In the genomic region with DNA sequence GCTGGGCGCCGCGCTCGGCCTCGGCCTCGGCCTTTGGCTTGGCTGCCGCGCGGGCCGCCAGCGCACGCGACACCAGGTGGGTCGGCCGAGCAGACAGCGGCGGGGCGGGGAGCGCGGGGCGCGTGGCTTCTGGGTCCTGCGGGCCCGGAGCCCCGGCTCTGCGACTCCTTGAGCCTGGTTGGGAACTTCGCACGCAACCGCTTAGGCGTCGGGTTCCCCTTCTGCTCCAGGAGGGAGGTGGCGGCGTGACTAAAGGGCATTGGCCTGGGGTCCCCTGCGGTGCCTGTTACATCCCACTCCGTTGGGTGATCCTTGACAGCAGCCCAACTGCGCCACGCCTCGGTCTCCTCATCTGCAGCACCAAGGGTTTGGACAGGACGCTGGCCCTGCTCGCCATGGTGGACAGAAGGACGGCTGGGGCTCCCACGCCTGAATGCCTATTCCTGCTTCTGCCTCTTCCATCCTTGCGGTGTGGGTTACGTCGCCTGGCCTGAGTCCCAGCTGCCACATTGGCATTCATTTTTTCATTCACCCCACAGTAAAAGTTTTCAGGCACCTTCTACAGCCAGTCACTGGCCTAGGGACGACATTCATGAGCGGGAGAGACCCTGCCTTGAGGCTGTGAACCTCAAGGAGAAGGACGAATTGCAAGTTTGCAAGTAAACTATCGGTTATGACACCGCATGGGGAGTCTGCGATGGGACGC, we compare ENCODE assay signal across 8 cellular contexts. TPM values are rescaled to one million over a fixed set of nuclear protein-coding genes. Genes with fewer than 3 reads are reported as not detected.
DNase-seq lines count a peak whose midpoint lies in the region; ATAC-seq and TF ChIP-seq lines count a peak whose summit lies in the region.

No MANE protein-coding gene starts in this region.

- H3K9me3 Mint-ChIP-seq in activated CD4-positive, alpha-beta memory T cell treated with anti-CD3 and anti-CD28 coated beads, Interleukin-2, amount 10 ng/mL, durations not matched to agents 7 days and 5 days: peaks cover 5% of the 10 kb centered on the region

- H3K36me3 ChIP-seq in left ventricle myocardium inferior: peaks cover 10% of the 10 kb centered on the region
- no peaks in the 10 kb centered on the region for H3K36me3 ChIP-seq in spleen

- H3K4me1 ChIP-seq in left ventricle myocardium inferior: peaks cover 45% of the 10 kb centered on the region
- H3K4me1 ChIP-seq in spleen: peaks cover 0 to 27% (median 9%) of the 10 kb centered on the region in 6 donors

- no peak overlapping the region for H3K27ac Mint-ChIP-seq in activated CD4-positive, alpha-beta memory T cell treated with anti-CD3 and anti-CD28 coated beads, Interleukin-2, amount 10 ng/mL, durations not matched to agents 7 days and 5 days

- H3K27ac ChIP-seq in 22Rv1: peak overlapping the region; percentile 74
- H3K27ac ChIP-seq in left ventricle myocardium inferior (replicated peaks): peak overlapping the region; percentile 73
- H3K27ac ChIP-seq in spleen: peak overlapping the region in 2 of 8 donors; percentile 8 to 63

- peak overlapping the region; percentile 71 for H3K4me3 Mint-ChIP-seq in activated CD4-positive, alpha-beta memory T cell treated with anti-CD3 and anti-CD28 coated beads, Interleukin-2, amount 10 ng/mL, durations not matched to agents 7 days and 5 days

- H3K36me3 Mint-ChIP-seq in activated CD4-positive, alpha-beta memory T cell treated with anti-CD3 and anti-CD28 coated beads, Interleukin-2, amount 10 ng/mL, durations not matched to agents 7 days and 5 days (ENCODE audit: low read depth): peaks cover 8% of the 10 kb centered on the region

- H3K27me3 ChIP-seq in left ventricle myocardium inferior (ENCODE audit: low read depth) (peaks cover 35% of the 10 kb centered on the region), spleen (replicated peaks in 1 of 7) (peaks cover 0 to 67% (median 47%) of the 10 kb centered on the region in 7 donors)

- intact Hi-C loops in left ventricle myocardium inferior (cut with micrococcal nuclease) (no loop called here), spleen (cut with DNase I; ENCODE audit: low total_unique reads) (no loop called here)

- H3K4me1 Mint-ChIP-seq in activated CD4-positive, alpha-beta memory T cell treated with anti-CD3 and anti-CD28 coated beads, Interleukin-2, amount 10 ng/mL, durations not matched to agents 7 days and 5 days: peaks cover 21% of the 10 kb centered on the region

- TF ChIP-seq CTCF in 22Rv1 (IDR thresholded peaks at IDR 0.05) (no peak), left ventricle myocardium inferior (IDR thresholded peaks at IDR 0.05; ENCODE audit: borderline replicate concordance) (no peak), spleen (IDR thresholded peaks at IDR 0.05 in 8 of 11, conservative IDR thresholded peaks at IDR 0.05 in 3 of 11) (no peak)

- H3K4me3 ChIP-seq in left ventricle myocardium inferior (peak overlapping the region; percentile 71), spleen (peak overlapping the region in 7 of 8 donors; percentile 2 to 68 (median 30))

- CTCF ChIA-PET in activated CD4-positive, alpha-beta memory T cell treated with anti-CD3 and anti-CD28 coated beads, Interleukin-2, amount 10 ng/mL, durations not matched to agents 7 days and 5 days (lab: Charles Lee): no interaction called here

- no peak for TF ChIP-seq POLR2A in spleen (IDR thresholded peaks at IDR 0.05)

- ATAC-seq in GM21360 (IDR thresholded peaks at IDR 0.05; ENCODE audit: unreplicated experiment): peak; percentile 16

- 22 to 53% (median 26%) methylated on average over 21 to 52 of the region's 52 CpGs for WGBS in spleen, 5 donors

- H3K9me3 ChIP-seq in left ventricle myocardium inferior (replicated peaks): peaks cover 16% of the 10 kb centered on the region
- peaks cover 3 to 30% (median 18%) of the 10 kb centered on the region in 8 donors for H3K9me3 ChIP-seq in spleen

- POLR2A ChIA-PET in activated CD4-positive, alpha-beta memory T cell treated with anti-CD3 and anti-CD28 coated beads, Interleukin-2, amount 10 ng/mL, durations not matched to agents 7 days and 5 days (lab: Charles Lee): no interaction called here

- no peak for DNase-seq in activated CD4-positive, alpha-beta memory T cell treated with anti-CD3 and anti-CD28 coated beads, Interleukin-2, amount 10 ng/mL, durations not matched to agents 7 days and 5 days
- DNase-seq in left ventricle myocardium inferior: peak; percentile 39
- no peak for DNase-seq in spleen
- no peak for DNase-seq in NCI-H187 (lab: John Stamatoyannopoulos, UW)
- DNase-seq in NCI-H128 (lab: John Stamatoyannopoulos, UW; ENCODE audit: unreplicated experiment): no peak
- DNase-seq in HT-29 (ENCODE audit: low spot score): no peak

- H3K27me3 Mint-ChIP-seq in activated CD4-positive, alpha-beta memory T cell treated with anti-CD3 and anti-CD28 coated beads, Interleukin-2, amount 10 ng/mL, durations not matched to agents 7 days and 5 days: peaks cover 36% of the 10 kb centered on the region

RNA-seq across cellular contexts. Expression of a gene that starts 0.6 kb away (rescaled TPM):
- total RNA-seq in activated CD4-positive, alpha-beta memory T cell treated with anti-CD3 and anti-CD28 coated beads, Interleukin-2, amount 10 ng/mL, durations not matched to agents 7 days and 5 days: 1 to 10 TPM; 3.2 to 4.7 TPM
- total RNA-seq in left ventricle myocardium inferior: 5.1 TPM
- 10 to 100 TPM in 2 of 7 donors, 1 to 10 TPM in 5; 5.1 to 13.3 (median 9.0) TPM for total RNA-seq in spleen
- 1 to 10 TPM in 1 of 3 donors, under 1 TPM in 2; 0.20 to 1.2 (median 0.35) TPM for polyA plus RNA-seq in spleen
- not detected in 2 replicates for total RNA-seq in HT-29 (2014; rRNA removed; shearing (Covaris generic))

RNA-seq across cellular contexts. Expression of a gene that starts 3.3 kb away (rescaled TPM):
- 1 to 10 TPM; 2.2 TPM for total RNA-seq in activated CD4-positive, alpha-beta memory T cell treated with anti-CD3 and anti-CD28 coated beads, Interleukin-2, amount 10 ng/mL, durations not matched to agents 7 days and 5 days
- total RNA-seq in left ventricle myocardium inferior (1.4 TPM), spleen (1 to 10 TPM; 2.3 to 4.4 (median 2.9) TPM)
- under 1 TPM; 0.30 to 0.86 (median 0.58) TPM for polyA plus RNA-seq in spleen
- total RNA-seq in HT-29 (2014; rRNA removed; shearing (Covaris generic)): not detected in 2 replicates
